ENCODE assay signal across 8 cellular contexts in the genomic region with DNA sequence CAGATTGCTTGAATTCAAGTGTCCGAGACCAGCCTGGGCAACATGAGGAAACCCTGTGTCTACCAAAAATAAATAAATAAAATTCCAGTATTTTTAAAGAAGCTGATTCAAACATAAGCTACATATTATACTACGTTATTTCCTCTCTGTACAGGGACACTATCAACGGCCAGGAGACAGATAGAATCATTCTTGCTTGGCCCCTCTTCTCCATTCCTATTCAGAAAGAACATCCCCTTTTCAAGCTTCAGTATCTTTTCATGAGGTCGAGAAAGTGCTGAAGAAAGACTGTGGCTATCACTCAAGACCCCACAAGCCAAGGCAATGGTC. TPM values are rescaled to one million over a fixed set of nuclear protein-coding genes. Genes with fewer than 3 reads are reported as not detected.
DNase-seq lines count a peak whose midpoint lies in the region; ATAC-seq and TF ChIP-seq lines count a peak whose summit lies in the region.

No MANE protein-coding gene starts in this region.

- no peak overlapping the region for H4K8ac ChIP-seq in neuronal stem cell (ENCODE audit: low read depth, low read length)

- DNase-seq in cardiac muscle cell (ENCODE audit: low read depth in 1 of 2, low spot score in 1 of 2) (no peak), Right ventricle myocardium inferior (ENCODE audit: missing footprints) (no peak), Karpas-422 (no peak), neuronal stem cell (ENCODE audit: low spot score) (no peak), sciatic nerve (ENCODE audit: low spot score) (no peak), superior temporal gyrus (ENCODE audit: extremely low spot score) (no peak), GM03348 (ENCODE audit: low spot score) (no peak)

- H3K4me1 ChIP-seq in cardiac muscle cell (ENCODE audit: low read depth) = no peaks in the 10 kb centered on the region
- H3K4me1 ChIP-seq in Karpas-422 (ENCODE audit: low read length) = peaks cover 41% of the 10 kb centered on the region
- no peaks in the 10 kb centered on the region for H3K4me1 ChIP-seq in ectodermal cell (ENCODE audit: control insufficient read depth, insufficient read depth, low read length)
- peaks cover 2% of the 10 kb centered on the region in 2 donors for H3K4me1 ChIP-seq in neuronal stem cell (ENCODE audit: control insufficient read depth in 2 of 2, insufficient read depth in 1 of 2, low read depth in 1 of 2, low read length in 2 of 2)

- intact Hi-C loops in Right ventricle myocardium inferior (cut with DNase I) = loop anchor here (2.0 to 5.0 kb wide), 3 partner anchors 75 to 198 kb away; a partner anchor contains a TSS
- intact Hi-C loops in sciatic nerve (cut with DNase I) = no loop called here

- H3K4ac ChIP-seq in neuronal stem cell (ENCODE audit: low read length) = no peak overlapping the region

- 39 to 41% methylated on average over 4 of the region's 4 CpGs for WGBS in ectodermal cell, 2 experiments
- whole genome bisulfite sequencing in neuronal stem cell (ENCODE audit: extremely low coverage in 2 of 2, insufficient read length in 2 of 2, insufficient replicate concordance in 1 of 2), 2 donors = no CpG with 5 or more reads among the region's 4 CpGs

- no peaks in the 10 kb centered on the region for H4K20me1 ChIP-seq in Karpas-422 (ENCODE audit: insufficient read depth, low read depth, low read length)

- H3K27ac ChIP-seq in cardiac muscle cell (peak overlapping the region; percentile 71), Karpas-422 (ENCODE audit: low read length) (peak overlapping the region; percentile 71), ectodermal cell (ENCODE audit: insufficient read depth, low read depth, low read length, poor library complexity, severe bottlenecking) (no peak overlapping the region), neuronal stem cell (replicated peaks; ENCODE audit: low read length) (no peak overlapping the region)

- no peak overlapping the region for H4K91ac ChIP-seq in neuronal stem cell (ENCODE audit: low read depth, low read length, poor library complexity)

- H2BK12ac ChIP-seq in neuronal stem cell (ENCODE audit: low read length) = no peak overlapping the region

- H3K9me2 ChIP-seq in Karpas-422 (replicated peaks; ENCODE audit: insufficient read depth, low read length) = no peaks in the 10 kb centered on the region

- H2BK5ac ChIP-seq in neuronal stem cell (ENCODE audit: low read length) = no peak overlapping the region

- H2AFZ ChIP-seq in Karpas-422 (ENCODE audit: low read length) (peak overlapping the region; percentile 91), neuronal stem cell (ENCODE audit: low read length) (peak overlapping the region; percentile 93)

- no peak overlapping the region for H2AK5ac ChIP-seq in neuronal stem cell (ENCODE audit: low read depth, low read length)

- H3K9ac ChIP-seq in Karpas-422 (ENCODE audit: low read length) = peak overlapping the region; percentile 81
- no peak overlapping the region for H3K9ac ChIP-seq in neuronal stem cell (ENCODE audit: low read depth, low read length, poor library complexity)

- no peak overlapping the region for H3K18ac ChIP-seq in neuronal stem cell (ENCODE audit: low read length)

- peak overlapping the region; percentile 70 for H3K4me3 ChIP-seq in cardiac muscle cell
- H3K4me3 ChIP-seq in Karpas-422 (ENCODE audit: low read length) = peak overlapping the region; percentile 83
- H3K4me3 ChIP-seq in ectodermal cell (ENCODE audit: insufficient read depth, low read depth, low read length) = peak overlapping the region; percentile 92
- H3K4me3 ChIP-seq in neuronal stem cell (ENCODE audit: low read length in 2 of 2) = peak overlapping the region in 1 of 2 donors; percentile 63

- ATAC-seq in Right ventricle myocardium inferior = no peak
- ATAC-seq in sciatic nerve = no peak

- no peak overlapping the region for H2BK120ac ChIP-seq in neuronal stem cell (ENCODE audit: low read depth, low read length)

- H3K27me3 ChIP-seq in cardiac muscle cell (no peaks in the 10 kb centered on the region), Karpas-422 (ENCODE audit: low read length) (no peaks in the 10 kb centered on the region), ectodermal cell (ENCODE audit: control insufficient read depth, insufficient read depth, low read length, poor library complexity, severe bottlenecking) (no peaks in the 10 kb centered on the region), neuronal stem cell (ENCODE audit: control insufficient read depth in 3 of 3, insufficient read depth in 3 of 3, low read depth in 1 of 3, low read length in 3 of 3) (peaks cover 0 to 24% (median 0%) of the 10 kb centered on the region in 3 experiments)

- H3K79me2 ChIP-seq in Karpas-422 (ENCODE audit: low read length) = peaks cover 41% of the 10 kb centered on the region

- TF ChIP-seq CTCF in cardiac muscle cell (IDR thresholded peaks at IDR 0.05; ENCODE audit: low read depth, low read length) = no peak

- H2BK15ac ChIP-seq in neuronal stem cell (ENCODE audit: low read length) = no peak overlapping the region

- H3K4me2 ChIP-seq in Karpas-422 (ENCODE audit: low read depth, low read length, poor library complexity, severe bottlenecking) = peak overlapping the region; percentile 87
- peak overlapping the region; percentile 83 for H3K4me2 ChIP-seq in neuronal stem cell (ENCODE audit: insufficient read depth, low read length, poor library complexity, severe bottlenecking)

- H3K9me3 ChIP-seq in cardiac muscle cell (ENCODE audit: low read depth) = no peaks in the 10 kb centered on the region
- no peaks in the 10 kb centered on the region for H3K9me3 ChIP-seq in Karpas-422 (ENCODE audit: low read length)
- H3K9me3 ChIP-seq in ectodermal cell (ENCODE audit: control insufficient read depth, low read length) = no peaks in the 10 kb centered on the region
- no peaks in the 10 kb centered on the region for H3K9me3 ChIP-seq in neuronal stem cell (replicated peaks in 1 of 2; ENCODE audit: control insufficient read depth in 2 of 2, insufficient read depth in 1 of 2, low read depth in 1 of 2, low read length in 2 of 2)

- H3K14ac ChIP-seq in neuronal stem cell (ENCODE audit: low read length) = no peak overlapping the region

- no peaks in the 10 kb centered on the region for H3K79me1 ChIP-seq in neuronal stem cell (ENCODE audit: low read depth, low read length)

- H3K36me3 ChIP-seq in cardiac muscle cell = no peaks in the 10 kb centered on the region
- H3K36me3 ChIP-seq in Karpas-422 (ENCODE audit: insufficient read depth, low read length) = no peaks in the 10 kb centered on the region
- H3K36me3 ChIP-seq in ectodermal cell (ENCODE audit: control insufficient read depth, insufficient read depth, low read length) = no peaks in the 10 kb centered on the region
- peaks cover 0 to 7% of the 10 kb centered on the region in 2 donors for H3K36me3 ChIP-seq in neuronal stem cell (replicated peaks in 1 of 2; ENCODE audit: control insufficient read depth in 2 of 2, insufficient read depth in 2 of 2, low read length in 2 of 2)

- H3K23ac ChIP-seq in neuronal stem cell (ENCODE audit: low read depth, low read length, poor library complexity) = no peak overlapping the region

RNA-seq across cellular contexts. Expression of a gene that starts 0.3 kb away (rescaled TPM):
- 24.1 and 32.3 TPM in 2 replicates for total RNA-seq in cardiac muscle cell
- 36.4 and 61.6 TPM in 2 replicates for polyA plus RNA-seq in cardiac muscle cell
- 34.6 TPM for total RNA-seq in Right ventricle myocardium inferior
- total RNA-seq in Karpas-422 (2014; rRNA removed; shearing (Covaris generic); ENCODE audit: low replicate concordance) = 155 and 162 TPM in 2 replicates
- polyA plus RNA-seq in ectodermal cell (2013, experiment 1 of 4) = 22.5 TPM
- polyA plus RNA-seq in ectodermal cell (2013, experiment 2 of 4) = 24.7 TPM
- 22.9 TPM for polyA plus RNA-seq in ectodermal cell (2013, experiment 3 of 4)
- polyA plus RNA-seq in ectodermal cell (2013, experiment 4 of 4) = 28.8 TPM
- polyA plus RNA-seq in neuronal stem cell (2013, experiment 1 of 2) = 17.7 TPM
- 17.1 TPM for polyA plus RNA-seq in neuronal stem cell (2013, experiment 2 of 2)
- 73.5 TPM for total RNA-seq in sciatic nerve

Comparison
In these comparisons a context has a peak if more than half of its experiments do, and no peak if none do; other contexts are left out.
1. H3K27ac ChIP-seq: peak in cardiac muscle cell (single experiment) and Karpas-422 (single experiment); none in ectodermal cell (single experiment) and neuronal stem cell (single experiment).